Comparison of ENCODE assay signal across 19 cellular contexts in the genomic region with DNA sequence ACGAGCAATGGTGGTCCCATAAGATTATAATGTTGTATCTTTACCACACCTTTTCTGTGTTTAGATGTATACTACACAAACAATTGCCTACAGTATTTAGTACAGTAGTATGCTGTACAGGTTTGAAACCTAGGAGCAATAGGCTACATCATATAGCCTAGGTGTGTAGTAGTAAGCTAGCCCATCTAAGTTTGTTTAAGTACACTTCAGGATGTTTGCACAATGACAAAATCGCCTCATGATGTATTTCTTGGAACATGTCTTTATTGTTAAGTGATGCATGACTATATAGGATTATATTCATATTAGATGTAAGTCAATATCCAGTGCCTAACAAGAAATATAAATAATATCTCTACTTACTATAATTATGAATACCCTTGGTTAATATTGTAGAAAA.
A peak's percentile ranks its signal among the peaks of the same experiment; 100 is the strongest.
DNase-seq lines count a peak whose midpoint lies in the region; ATAC-seq, FAIRE-seq and TF ChIP-seq lines count a peak whose summit lies in the region.
"Had no signal": no experiment of that assay in that cellular context is flagged by ENCODE, and none has a peak within 500 bp of the region (broad histone marks: within the 10 kb centered on the region; RNA-seq: fewer than 3 reads in every experiment).

No MANE protein-coding gene starts in this region.

- H3K4me3 Mint-ChIP-seq in nephron progenitor cell, result no peak overlapping the region
- H3K4me3 Mint-ChIP-seq: B cell; CD8-positive, alpha-beta T cell; IgD-negative memory B cell had no signal

- no peak for TF ChIP-seq CTCF in D721Med (IDR thresholded peaks at IDR 0.05; ENCODE audit: insufficient read depth, missing control alignments)
- TF ChIP-seq CTCF in epithelial cell of esophagus (IDR thresholded peaks at IDR 0.05; ENCODE audit: insufficient read depth, low read depth, low read length, missing control alignments), result no peak
- TF ChIP-seq CTCF in nephron progenitor cell (IDR thresholded peaks at IDR 0.05), result no peak
- no peak for TF ChIP-seq CTCF in psoas muscle (IDR thresholded peaks at IDR 0.05)

- intact Hi-C loops in psoas muscle (cut with DNase I) (no loop called here), left colon (cut with DNase I, micrococcal nuclease) (no loop called here)

- WGBS in psoas muscle, 3 donors, result 93 to 94% (median 94%) methylated on average over 2 of the region's 2 CpGs

- no peaks in the 10 kb centered on the region for H3K9me3 ChIP-seq in psoas muscle
- H3K9me3 ChIP-seq: HAP-1 had no signal

- H3K27me3 Mint-ChIP-seq in nephron progenitor cell (ENCODE audit: low read depth, poor library complexity), result no peaks in the 10 kb centered on the region
- H3K27me3 Mint-ChIP-seq: IgD-negative memory B cell had no signal

- no peak overlapping the region for H3K27ac ChIP-seq in psoas muscle
- H3K27ac ChIP-seq: BLaER1 treated with 17β-estradiol and CSF1 and Interleukin-3, amounts not matched to agents 10 nM and 100 nM; GM23248 had no signal

- H3K36me3 Mint-ChIP-seq in nephron progenitor cell (ENCODE audit: low read depth), result peaks cover 67% of the 10 kb centered on the region
- H3K36me3 Mint-ChIP-seq: CD8-positive, alpha-beta T cell; IgD-negative memory B cell had no signal

- H3K27ac Mint-ChIP-seq in nephron progenitor cell, result peak overlapping the region; percentile 42
- H3K27ac Mint-ChIP-seq: B cell; CD8-positive, alpha-beta T cell; IgD-negative memory B cell had no signal

- H3K4me3 ChIP-seq in epithelial cell of esophagus (ENCODE audit: low read length), result no peak overlapping the region
- no peak overlapping the region for H3K4me3 ChIP-seq in psoas muscle
- H3K4me3 ChIP-seq: BLaER1 treated with 17β-estradiol and CSF1 and Interleukin-3, amounts not matched to agents 10 nM and 100 nM; GM23248; HAP-1 had no signal

- DNase-seq in D721Med (ENCODE audit: insufficient read length, low spot score) (no peak), NCI-H510A (lab: John Stamatoyannopoulos, UW) (peak; percentile 9), epithelial cell of esophagus (ENCODE audit: low read depth) (peak; percentile 28), nephron progenitor cell (no peak), NCI-H1048 (lab: John Stamatoyannopoulos, UW) (no peak), psoas muscle (no peak), NCI-H2196 (lab: John Stamatoyannopoulos, UW; ENCODE audit: unreplicated experiment) (no peak), left colon (no peak)
- DNase-seq: Calu3; CD8-positive, alpha-beta T cell; DMS 273 treated with DMSO at 0.1 percent for 48 hours; DMS79; GDM1; GM23248 had no signal

- H3K27me3 ChIP-seq in psoas muscle (ENCODE audit: insufficient read depth in 3 of 3, low read length in 2 of 3), result no peaks in the 10 kb centered on the region
- H3K27me3 ChIP-seq: BLaER1 treated with 17β-estradiol and CSF1 and Interleukin-3, amounts not matched to agents 10 nM and 100 nM had no signal

- H3K9me3 Mint-ChIP-seq in nephron progenitor cell, result peaks cover 17% of the 10 kb centered on the region

- H3K4me1 ChIP-seq in psoas muscle, result no peaks in the 10 kb centered on the region
- H3K4me1 ChIP-seq: BLaER1 treated with 17β-estradiol and CSF1 and Interleukin-3, amounts not matched to agents 10 nM and 100 nM; HAP-1 had no signal

- no peaks in the 10 kb centered on the region for H3K36me3 ChIP-seq in psoas muscle (ENCODE audit: insufficient read depth in 1 of 2, low read depth in 1 of 2)

- no peak for ATAC-seq in psoas muscle
- no peak for ATAC-seq in left colon
- ATAC-seq: CD8-positive, alpha-beta T cell; HepG2 had no signal

- no peaks in the 10 kb centered on the region for H3K4me1 Mint-ChIP-seq in nephron progenitor cell
- H3K4me1 Mint-ChIP-seq: B cell, IgD-negative memory B cell had no signal

- peak; percentile 16 for FAIRE-seq in D721Med (lab: Jason Lieb, UNC)
- FAIRE-seq: HepG2 had no signal

Comparison
In these comparisons a context has a peak if more than half of its experiments do, and no peak if none do; other contexts are left out.
1. DNase-seq: peak in NCI-H510A (single experiment) and epithelial cell of esophagus (single experiment); none in D721Med (single experiment), nephron progenitor cell (single experiment), NCI-H1048 (single experiment), psoas muscle (0 of 2), NCI-H2196 (single experiment) and left colon (0 of 2).